7 cellular contexts compared by ENCODE assay signal in the genomic region with DNA sequence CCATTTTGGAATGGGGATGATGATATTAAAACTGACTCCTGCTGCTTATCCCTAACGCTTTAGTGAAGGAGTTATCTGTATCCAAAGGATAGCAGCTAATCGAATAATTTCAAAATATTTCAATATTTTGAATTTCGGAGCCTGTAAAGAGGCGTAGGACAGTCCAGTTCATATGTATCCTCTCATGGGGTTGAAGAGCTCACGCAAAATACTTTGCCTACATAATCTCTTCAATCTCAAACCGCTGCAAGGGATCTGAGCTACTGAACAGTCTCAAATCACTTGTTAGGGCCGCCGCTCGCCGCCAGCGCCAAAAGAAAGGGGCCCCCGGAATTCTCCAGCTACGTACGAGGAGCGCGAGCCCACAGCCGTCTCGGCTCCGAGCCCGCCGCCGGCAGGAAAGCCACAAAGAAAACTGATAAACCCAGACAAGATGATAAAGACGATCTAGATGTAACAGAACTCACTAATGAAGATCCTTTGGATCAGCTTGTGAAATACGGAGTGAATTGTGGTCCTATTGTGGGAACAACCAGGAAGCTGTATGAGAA. TPM values are rescaled to one million over a fixed set of nuclear protein-coding genes. Genes with fewer than 3 reads are reported as not detected.
DNase-seq lines count a peak whose midpoint lies in the region; ATAC-seq and TF ChIP-seq lines count a peak whose summit lies in the region.

No MANE protein-coding gene starts in this region.

- intact Hi-C loops in ovary (cut with DNase I): no loop called here

- 1 to 6% (median 1%) methylated on average over 24 of the region's 24 CpGs for WGBS in ovary, 3 donors

- H3K36me3 ChIP-seq in ovary: no peaks in the 10 kb centered on the region

- TF ChIP-seq EP300 in ovary (IDR thresholded peaks at IDR 0.05): no peak

- H3K4me3 Mint-ChIP-seq in activated T-helper 17 cell treated with anti-CD3 and anti-CD28 coated beads, Interleukin-2, amount 50 U/mL, for 72 hours: peak overlapping the region; percentile 96

- no peaks in the 10 kb centered on the region for H3K9me3 Mint-ChIP-seq in activated T-helper 17 cell treated with anti-CD3 and anti-CD28 coated beads, Interleukin-2, amount 50 U/mL, for 72 hours

- H3K4me3 ChIP-seq in GM08714 (ENCODE audit: low read length): peak overlapping the region; percentile 53
- H3K4me3 ChIP-seq in ovary: peak overlapping the region; percentile 61

- H3K36me3 Mint-ChIP-seq in activated T-helper 17 cell treated with anti-CD3 and anti-CD28 coated beads, Interleukin-2, amount 50 U/mL, for 72 hours (ENCODE audit: low read depth): peaks cover 57% of the 10 kb centered on the region

- DNase-seq in NCI-H1092 (lab: John Stamatoyannopoulos, UW) (peak; percentile 15), germinal center (ENCODE audit: low spot score) (peak; percentile 15), ovary (peak; percentile 20 to 57 (median 33)), omental fat pad (ENCODE audit: low spot score) (no peak)

- no peaks in the 10 kb centered on the region for H3K27me3 ChIP-seq in ovary

- no peaks in the 10 kb centered on the region for H3K9me3 ChIP-seq in ovary

- ATAC-seq in activated T-helper 17 cell treated with anti-CD3 and anti-CD28 coated beads, Interleukin-2, amount 50 U/mL, for 72 hours (replicated peaks): no peak
- ATAC-seq in omental fat pad (ENCODE audit: low FRiP score) (no peak), GM21619 (IDR thresholded peaks at IDR 0.05; ENCODE audit: unreplicated experiment) (no peak)

- H3K27me3 Mint-ChIP-seq in activated T-helper 17 cell treated with anti-CD3 and anti-CD28 coated beads, Interleukin-2, amount 50 U/mL, for 72 hours: no peaks in the 10 kb centered on the region

- H3K4me1 ChIP-seq in ovary (ENCODE audit: insufficient read depth): peaks cover 2% of the 10 kb centered on the region

- TF ChIP-seq CTCF in ovary (IDR thresholded peaks at IDR 0.05) (no peak), omental fat pad (IDR thresholded peaks at IDR 0.05) (peak in 1 of 3 donors; percentile 25)

- H3K27ac ChIP-seq in ovary: no peak overlapping the region

- no peak for TF ChIP-seq POLR2A in ovary (IDR thresholded peaks at IDR 0.05)

- H3K4me1 Mint-ChIP-seq in activated T-helper 17 cell treated with anti-CD3 and anti-CD28 coated beads, Interleukin-2, amount 50 U/mL, for 72 hours: peaks cover 19% of the 10 kb centered on the region

- H3K27ac Mint-ChIP-seq in activated T-helper 17 cell treated with anti-CD3 and anti-CD28 coated beads, Interleukin-2, amount 50 U/mL, for 72 hours: peak overlapping the region; percentile 96

RNA-seq across cellular contexts. Expression of a gene that starts 0.6 kb away (rescaled TPM):
- total RNA-seq in activated T-helper 17 cell treated with anti-CD3 and anti-CD28 coated beads, Interleukin-2, amount 50 U/mL, for 72 hours: 100 to 1,000 TPM in 1 of 2 donors, 10 to 100 TPM in 1; 71.5 to 109 TPM
- total RNA-seq in ovary (10 to 100 TPM in 6 of 7 donors, 1 to 10 TPM in 1; 9.9 to 25.0 (median 16.5) TPM), omental fat pad (10 to 100 TPM in 3 of 4 donors, 1 to 10 TPM in 1; 8.9 to 23.5 (median 19.8) TPM)
- polyA plus RNA-seq in ovary: 10 to 100 TPM in 1 of 2 donors, 1 to 10 TPM in 1; 8.2 to 15.1 TPM

RNA-seq across cellular contexts. Expression of a gene that starts 33.4 kb away (rescaled TPM):
- 10 to 100 TPM; 25.6 to 35.6 TPM for total RNA-seq in activated T-helper 17 cell treated with anti-CD3 and anti-CD28 coated beads, Interleukin-2, amount 50 U/mL, for 72 hours
- total RNA-seq in ovary (1 to 10 TPM; 1.5 to 6.7 (median 2.5) TPM), omental fat pad (10 to 100 TPM; 18.4 to 47.9 (median 31.9) TPM)
- polyA plus RNA-seq in ovary: 1 to 10 TPM; 2.5 to 9.5 TPM
